10 cellular contexts compared by ENCODE assay signal in genomic region chr16:29739927-29740629, GRCh38. TPM values are rescaled to one million over a fixed set of nuclear protein-coding genes. Genes with fewer than 3 reads are reported as not detected.
DNase-seq lines count a peak whose midpoint lies in the region; ATAC-seq and TF ChIP-seq lines count a peak whose summit lies in the region.
"Not testable (repeated sequence)": the region's sequence is repeated elsewhere in the genome, so short reads cannot be mapped to it uniquely, and the experiment has no call there.
"Had no signal": no experiment of that assay in that cellular context is flagged by ENCODE, and none has a peak within 500 bp of the region (broad histone marks: within the 10 kb centered on the region; RNA-seq: fewer than 3 reads in every experiment).

No MANE protein-coding gene starts in this region.

- POLR2A ChIA-PET in Caco-2 (lab: Charles Lee); activated CD4-positive, alpha-beta memory T cell treated with anti-CD3 and anti-CD28 coated beads for 36 hours (lab: Charles Lee): not testable (repeated sequence)

- H3K4me3 ChIP-seq in BLaER1, hepatocyte: not testable (repeated sequence)
- peak overlapping the region; percentile 13; the same call in 1 of the 2 replicates for H3K4me3 ChIP-seq in Caco-2 (ENCODE audit: low read depth, low read length)

- not testable (repeated sequence) for H3K27me3 ChIP-seq in BLaER1; Caco-2 (replicated peaks; ENCODE audit: control insufficient read depth, insufficient read depth, low read length); hepatocyte

- CTCF ChIA-PET in Caco-2 (lab: Charles Lee) = not testable (repeated sequence)
- CTCF ChIA-PET in activated CD4-positive, alpha-beta memory T cell treated with anti-CD3 and anti-CD28 coated beads for 36 hours (lab: Charles Lee) = interaction anchor here (1.0 to 2.1 kb wide), 3 partner anchors 11 to 50 kb away, joined by 5 to 9 read pairs (median 8); partner anchors contain the start of gene KIF22

- peak overlapping the region; percentile 16 for H3K27ac Mint-ChIP-seq in Caco-2 (ENCODE audit: unreplicated experiment)
- peak overlapping the region; percentile 15 for H3K27ac Mint-ChIP-seq in T-helper 1 cell treated with Interleukin-12 subunit alpha and Interleukin-12 subunit beta and Interleukin-4 antibody, amounts not matched to agents 30 μg/mL and 1 μg/mL, for 36 hours
- H3K27ac Mint-ChIP-seq in activated CD4-positive, alpha-beta memory T cell treated with anti-CD3 and anti-CD28 coated beads for 36 hours = peak overlapping the region; percentile 3
- H3K27ac Mint-ChIP-seq in activated naive CD8-positive, alpha-beta T cell = peak overlapping the region; percentile 87
- peak overlapping the region; percentile 99 for H3K27ac Mint-ChIP-seq in natural killer cell
- peak overlapping the region; percentile 88 for H3K27ac Mint-ChIP-seq in type B pancreatic cell

- H3K36me3 ChIP-seq in BLaER1 = peaks cover 40% of the 10 kb centered on the region
- not testable (repeated sequence) for H3K36me3 ChIP-seq in Caco-2 (ENCODE audit: control insufficient read depth, insufficient read depth, low read length); hepatocyte (replicated peaks; ENCODE audit: insufficient read depth, low read depth)

- H3K9me3 ChIP-seq in BLaER1; Caco-2; hepatocyte (ENCODE audit: low read depth): not testable (repeated sequence)

- H3K4me2 ChIP-seq in BLaER1 = peak overlapping the region; percentile 23; the same call in 1 of the 2 replicates
- peak overlapping the region; percentile 65 for H3K4me2 ChIP-seq in hepatocyte

- ATAC-seq in natural killer cell = not testable (repeated sequence)

- H3K36me3 Mint-ChIP-seq in Caco-2 (ENCODE audit: insufficient read depth, unreplicated experiment); activated naive CD8-positive, alpha-beta T cell; natural killer cell; type B pancreatic cell: not testable (repeated sequence)
- H3K36me3 Mint-ChIP-seq in T-helper 1 cell treated with Interleukin-12 subunit alpha and Interleukin-12 subunit beta and Interleukin-4 antibody, amounts not matched to agents 30 μg/mL and 1 μg/mL, for 36 hours (ENCODE audit: low read depth) = peaks cover 50% of the 10 kb centered on the region
- peaks cover 26% of the 10 kb centered on the region for H3K36me3 Mint-ChIP-seq in activated CD4-positive, alpha-beta memory T cell treated with anti-CD3 and anti-CD28 coated beads for 36 hours

- not testable (repeated sequence) for H3K79me2 ChIP-seq in hepatocyte

- not testable (repeated sequence) for H3K9me2 ChIP-seq in hepatocyte (replicated peaks; ENCODE audit: insufficient read depth)

- peak; percentile 55 to 64 for DNase-seq in Caco-2
- not testable (repeated sequence) for DNase-seq in activated CD4-positive, alpha-beta memory T cell treated with anti-CD3 and anti-CD28 coated beads for 36 hours; natural killer cell; type B pancreatic cell (ENCODE audit: extremely low spot score, unreplicated experiment)
- peak; percentile 28 for DNase-seq in hepatocyte (ENCODE audit: low spot score)

- H3K4me1 Mint-ChIP-seq in Caco-2 (ENCODE audit: low read depth, unreplicated experiment) (peaks cover 44% of the 10 kb centered on the region), natural killer cell (peaks cover 78 to 91% of the 10 kb centered on the region in 2 donors)
- H3K4me1 Mint-ChIP-seq in T-helper 1 cell treated with Interleukin-12 subunit alpha and Interleukin-12 subunit beta and Interleukin-4 antibody, amounts not matched to agents 30 μg/mL and 1 μg/mL, for 36 hours (ENCODE audit: low read depth) = peaks cover 60% of the 10 kb centered on the region
- peaks cover 72% of the 10 kb centered on the region for H3K4me1 Mint-ChIP-seq in activated CD4-positive, alpha-beta memory T cell treated with anti-CD3 and anti-CD28 coated beads for 36 hours (ENCODE audit: low read depth)
- peaks cover 85% of the 10 kb centered on the region for H3K4me1 Mint-ChIP-seq in activated naive CD8-positive, alpha-beta T cell (ENCODE audit: low read depth)
- not testable (repeated sequence) for H3K4me1 Mint-ChIP-seq in type B pancreatic cell (ENCODE audit: unreplicated experiment)

- WGBS in hepatocyte (ENCODE audit: low lambda C conversion rate, missing lambda C conversion rate) = 60% methylated on average over 6 of the region's 6 CpGs

- H3K4me1 ChIP-seq in BLaER1 = peaks cover 94% of the 10 kb centered on the region
- H3K4me1 ChIP-seq in Caco-2 = peaks cover 38% of the 10 kb centered on the region
- peaks cover 32% of the 10 kb centered on the region for H3K4me1 ChIP-seq in hepatocyte (ENCODE audit: insufficient read depth)

- not testable (repeated sequence) for H4K20me1 ChIP-seq in BLaER1; hepatocyte (ENCODE audit: insufficient read depth, poor library complexity, severe bottlenecking)

- peak overlapping the region; percentile 39 for H3K4me3 Mint-ChIP-seq in Caco-2 (ENCODE audit: unreplicated experiment)
- H3K4me3 Mint-ChIP-seq in T-helper 1 cell treated with Interleukin-12 subunit alpha and Interleukin-12 subunit beta and Interleukin-4 antibody, amounts not matched to agents 30 μg/mL and 1 μg/mL, for 36 hours = peak overlapping the region; percentile 0
- H3K4me3 Mint-ChIP-seq in activated CD4-positive, alpha-beta memory T cell treated with anti-CD3 and anti-CD28 coated beads for 36 hours; type B pancreatic cell: not testable (repeated sequence)
- peak overlapping the region; percentile 24 for H3K4me3 Mint-ChIP-seq in activated naive CD8-positive, alpha-beta T cell
- H3K4me3 Mint-ChIP-seq in natural killer cell = peak overlapping the region; percentile 3

- BruUV-seq in Caco-2 (replicated peaks; lab: Mats Ljungman, UMichigan) = not testable (repeated sequence)

- H2AFZ ChIP-seq in hepatocyte = not testable (repeated sequence)

- H3K27ac ChIP-seq in BLaER1 = not testable (repeated sequence)
- peak overlapping the region; percentile 92 for H3K27ac ChIP-seq in hepatocyte

- H3K9me3 Mint-ChIP-seq in Caco-2 (ENCODE audit: unreplicated experiment); T-helper 1 cell treated with Interleukin-12 subunit alpha and Interleukin-12 subunit beta and Interleukin-4 antibody, amounts not matched to agents 30 μg/mL and 1 μg/mL, for 36 hours; activated CD4-positive, alpha-beta memory T cell treated with anti-CD3 and anti-CD28 coated beads for 36 hours; activated naive CD8-positive, alpha-beta T cell (ENCODE audit: low read depth); natural killer cell; type B pancreatic cell: not testable (repeated sequence)

- intact Hi-C loops in Caco-2 (cut with micrococcal nuclease; ENCODE audit: unreplicated experiment) (loop anchor here (1.0 kb wide), 2 partner anchors 16 to 50 kb away; partner anchors contain the start of gene KIF22), natural killer cell (cut with micrococcal nuclease) (loop anchor here (2.0 to 10.0 kb wide), 2 partner anchors 37 to 75 kb away; partner anchors contain the start of gene SPN)
- intact Hi-C loops in activated CD4-positive, alpha-beta memory T cell treated with anti-CD3 and anti-CD28 coated beads for 36 hours (cut with micrococcal nuclease) = not testable (repeated sequence)

- H3K9ac ChIP-seq in BLaER1 = not testable (repeated sequence)

- not testable (repeated sequence) for H3K27me3 Mint-ChIP-seq in Caco-2 (ENCODE audit: insufficient read depth, unreplicated experiment); T-helper 1 cell treated with Interleukin-12 subunit alpha and Interleukin-12 subunit beta and Interleukin-4 antibody, amounts not matched to agents 30 μg/mL and 1 μg/mL, for 36 hours (ENCODE audit: low read depth); activated CD4-positive, alpha-beta memory T cell treated with anti-CD3 and anti-CD28 coated beads for 36 hours; activated naive CD8-positive, alpha-beta T cell; natural killer cell (ENCODE audit: low read depth in 2 of 2); type B pancreatic cell

- TF ChIP-seq CTCF in Caco-2 (IDR thresholded peaks at IDR 0.05; ENCODE audit: insufficient read depth in 1 of 2, low read depth in 1 of 2, low read length in 1 of 2, severe bottlenecking in 1 of 2, unreplicated experiment in 1 of 2); hepatocyte (IDR thresholded peaks at IDR 0.05; ENCODE audit: poor library complexity); natural killer cell (IDR thresholded peaks at IDR 0.05); type B pancreatic cell (conservative IDR thresholded peaks at IDR 0.05): not testable (repeated sequence)

RNA-seq across cellular contexts. Expression of gene C16orf54, which starts 5.7 kb away (rescaled TPM):
- total RNA-seq in Caco-2 (2022) (not detected in 2 replicates), hepatocyte (0.10 TPM in 1 of 2 replicates, not detected in the other), natural killer cell (100 to 1,000 TPM in 2 of 3 donors, 10 to 100 TPM in 1; 100.0 to 172 (median 146) TPM), type B pancreatic cell (ENCODE audit: low replicate concordance) (2.1 and 3.3 TPM in 2 replicates)
- total RNA-seq in activated CD4-positive, alpha-beta memory T cell treated with anti-CD3 and anti-CD28 coated beads for 36 hours = 10 to 100 TPM; 25.2 to 26.2 TPM
- polyA plus RNA-seq in hepatocyte = 0.16 and 0.52 TPM in 2 replicates
- total RNA-seq: G401, H7 had no signal

RNA-seq across cellular contexts. Expression of gene ZG16, which starts 38.0 kb away (rescaled TPM):
- 1.4 and 1.9 TPM in 2 replicates for total RNA-seq in Caco-2 (2022)
- total RNA-seq in activated CD4-positive, alpha-beta memory T cell treated with anti-CD3 and anti-CD28 coated beads for 36 hours = not detected
- 2.1 and 3.0 TPM in 2 replicates for total RNA-seq in hepatocyte
- 1.9 and 2.7 TPM in 2 replicates for polyA plus RNA-seq in hepatocyte
- total RNA-seq in natural killer cell = not detected
- total RNA-seq in type B pancreatic cell (ENCODE audit: low replicate concordance) = 0.85 and 1.5 TPM in 2 replicates
- total RNA-seq: G401, H7 had no signal

RNA-seq across cellular contexts. Expression of gene KIF22, which starts 50.5 kb away (rescaled TPM):
- 134 and 152 TPM in 2 replicates for total RNA-seq in Caco-2 (2022)
- total RNA-seq in activated CD4-positive, alpha-beta memory T cell treated with anti-CD3 and anti-CD28 coated beads for 36 hours = 100 to 1,000 TPM; 174 to 180 TPM
- total RNA-seq in hepatocyte = 42.6 and 43.3 TPM in 2 replicates
- 42.5 and 44.5 TPM in 2 replicates for polyA plus RNA-seq in hepatocyte
- 10 to 100 TPM; 73.4 to 96.0 (median 86.5) TPM for total RNA-seq in natural killer cell
- 54.8 and 112 TPM in 2 replicates for total RNA-seq in type B pancreatic cell (ENCODE audit: low replicate concordance)

Comparison
In these comparisons a context has a peak if more than half of its experiments do, and no peak if none do; other contexts are left out.
1. H3K27ac Mint-ChIP-seq: peak in every context shown above with its lines; median percentile 99 in natural killer cell; 88 in type B pancreatic cell; 87 in activated naive CD8-positive, alpha-beta T cell; 16 in Caco-2; 15 in T-helper 1 cell treated with Interleukin-12 subunit alpha and Interleukin-12 subunit beta and Interleukin-4 antibody, amounts not matched to agents 30 μg/mL and 1 μg/mL, for 36 hours; 3 in activated CD4-positive, alpha-beta memory T cell treated with anti-CD3 and anti-CD28 coated beads for 36 hours.